Comparison of ENCODE assay signal across 21 cellular contexts in genomic region chr4:184574861-184575260, GRCh38.
A peak's percentile ranks its signal among the peaks of the same experiment; 100 is the strongest.
DNase-seq lines count a peak whose midpoint lies in the region; FAIRE-seq and TF ChIP-seq lines count a peak whose summit lies in the region.
"Had no signal": no experiment of that assay in that cellular context is flagged by ENCODE, and none has a peak within 500 bp of the region (broad histone marks: within the 10 kb centered on the region; RNA-seq: fewer than 3 reads in every experiment).

No MANE protein-coding gene starts in this region.

- peak overlapping the region; percentile 86 for H3K27ac Mint-ChIP-seq in T-helper 2 cell treated with Interferon-gamma antibody and Interleukin-4, amounts not matched to agents 5 μg/mL and 100 μg/mL, for 36 hours
- H3K27ac Mint-ChIP-seq in endothelial cell (ENCODE audit: unreplicated experiment) = peak overlapping the region; percentile 61

- peaks cover 11% of the 10 kb centered on the region for H3K36me3 Mint-ChIP-seq in T-helper 2 cell treated with Interferon-gamma antibody and Interleukin-4, amounts not matched to agents 5 μg/mL and 100 μg/mL, for 36 hours (ENCODE audit: low read depth)
- H3K36me3 Mint-ChIP-seq in endothelial cell (ENCODE audit: low read depth, unreplicated experiment) = no peaks in the 10 kb centered on the region

- FAIRE-seq in urothelium cell line (lab: Jason Lieb, UNC) = no peak

- H3K36me3 ChIP-seq in ACC112 (ENCODE audit: insufficient read depth, low read length) = no peaks in the 10 kb centered on the region
- H3K36me3 ChIP-seq: adrenal gland, BLaER1, breast epithelium had no signal

- H3K79me2 ChIP-seq in ACC112 (ENCODE audit: control insufficient read depth, insufficient read depth, low read length, unreplicated experiment) = no peaks in the 10 kb centered on the region

- TF ChIP-seq CTCF in endothelial cell (IDR thresholded peaks at IDR 0.05; ENCODE audit: unreplicated experiment) = no peak

- DNase-seq in activated CD4-positive, alpha-beta T cell treated with anti-CD3 and anti-CD28 coated beads, Interleukin-2, amount 50 U/mL, for 48 hours = peak; percentile 16 to 28
- no peak for DNase-seq in activated CD4-positive, alpha-beta T cell treated with anti-CD3 and anti-CD28 coated beads, Interleukin-2, amount 50 U/mL, for 4 hours
- DNase-seq in T-helper 2 cell treated with Interferon-gamma antibody and Interleukin-4, amounts not matched to agents 5 μg/mL and 100 μg/mL, for 36 hours (ENCODE audit: low spot score) = peak; percentile 47
- DNase-seq in endothelial cell (ENCODE audit: low spot score) (no peak), urothelium cell line (ENCODE audit: low spot score) (no peak), DMS153 treated with DMSO at 0.1 percent for 48 hours (lab: John Stamatoyannopoulos, UW; ENCODE audit: unreplicated experiment) (no peak), T1000 (lab: John Stamatoyannopoulos, UW) (no peak)
- DNase-seq: adrenal gland, Calu3, cortex of kidney, GOT3, left colon, naive B cell, NCI-H524 treated with DMSO at 0.1 percent for 48 hours, occipital lobe, T-helper 9 cell, trophoblast cell had no signal

- H3K4me1 ChIP-seq in ACC112 (ENCODE audit: control insufficient read depth, insufficient read depth, low read length, unreplicated experiment) = no peaks in the 10 kb centered on the region
- H3K4me1 ChIP-seq: adrenal gland, BLaER1, breast epithelium had no signal

- H3K4me1 Mint-ChIP-seq in T-helper 2 cell treated with Interferon-gamma antibody and Interleukin-4, amounts not matched to agents 5 μg/mL and 100 μg/mL, for 36 hours (ENCODE audit: low read depth) = peaks cover 15% of the 10 kb centered on the region
- no peaks in the 10 kb centered on the region for H3K4me1 Mint-ChIP-seq in endothelial cell (ENCODE audit: unreplicated experiment)
- H3K4me1 Mint-ChIP-seq: naive B cell had no signal

- no peak overlapping the region for H3K27ac ChIP-seq in ACC112 (ENCODE audit: low read depth, low read length)
- H3K27ac ChIP-seq: adrenal gland, BLaER1, breast epithelium had no signal

- H3K27me3 Mint-ChIP-seq in T-helper 2 cell treated with Interferon-gamma antibody and Interleukin-4, amounts not matched to agents 5 μg/mL and 100 μg/mL, for 36 hours (ENCODE audit: low read depth) = no peaks in the 10 kb centered on the region
- peaks cover 2% of the 10 kb centered on the region for H3K27me3 Mint-ChIP-seq in endothelial cell (ENCODE audit: unreplicated experiment)
- H3K27me3 Mint-ChIP-seq: naive B cell had no signal

- peak overlapping the region; percentile 31 for H2AFZ ChIP-seq in ACC112 (ENCODE audit: low read length, unreplicated experiment)

- H3K4me3 ChIP-seq in ACC112 (ENCODE audit: low read depth, low read length) = no peak overlapping the region
- H3K4me3 ChIP-seq: adrenal gland, BLaER1, breast epithelium, smooth muscle cell had no signal

- H3K27me3 ChIP-seq in ACC112 (ENCODE audit: insufficient read depth, low read length) = no peaks in the 10 kb centered on the region
- H3K27me3 ChIP-seq: adrenal gland, BLaER1, breast epithelium had no signal

- peak overlapping the region; percentile 30 for H3K4me3 Mint-ChIP-seq in T-helper 2 cell treated with Interferon-gamma antibody and Interleukin-4, amounts not matched to agents 5 μg/mL and 100 μg/mL, for 36 hours
- no peak overlapping the region for H3K4me3 Mint-ChIP-seq in endothelial cell (ENCODE audit: unreplicated experiment)
- H3K4me3 Mint-ChIP-seq: naive B cell had no signal

- peaks cover 9% of the 10 kb centered on the region for H3K9me3 Mint-ChIP-seq in T-helper 2 cell treated with Interferon-gamma antibody and Interleukin-4, amounts not matched to agents 5 μg/mL and 100 μg/mL, for 36 hours
- H3K9me3 Mint-ChIP-seq in endothelial cell (ENCODE audit: unreplicated experiment) = peaks cover 4% of the 10 kb centered on the region

Comparison
In these comparisons a context has a peak if more than half of its experiments do, and no peak if none do; other contexts are left out.
1. DNase-seq: peak in activated CD4-positive, alpha-beta T cell treated with anti-CD3 and anti-CD28 coated beads, Interleukin-2, amount 50 U/mL, for 48 hours (2 of 2) and T-helper 2 cell treated with Interferon-gamma antibody and Interleukin-4, amounts not matched to agents 5 μg/mL and 100 μg/mL, for 36 hours (single experiment); none in activated CD4-positive, alpha-beta T cell treated with anti-CD3 and anti-CD28 coated beads, Interleukin-2, amount 50 U/mL, for 4 hours (0 of 2), endothelial cell (single experiment), urothelium cell line (single experiment), DMS153 treated with DMSO at 0.1 percent for 48 hours (single experiment) and T1000 (single experiment).